8 cellular contexts compared by ENCODE assay signal in genomic region chr1:54298284-54299033, GRCh38.
DNase-seq lines count a peak whose midpoint lies in the region; ATAC-seq and TF ChIP-seq lines count a peak whose summit lies in the region.

No MANE protein-coding gene starts in this region.

- peaks cover 68% of the 10 kb centered on the region for H3K4me1 Mint-ChIP-seq in activated naive CD8-positive, alpha-beta T cell treated with anti-CD3 and anti-CD28 coated beads for 36 hours
- H3K4me1 Mint-ChIP-seq in stimulated activated naive CD8-positive, alpha-beta T cell treated with anti-CD3 and anti-CD28 coated beads, Interleukin-15, Interleukin-2, amounts not matched to agents 100 ng/mL and 50 ng/mL, for 24 hours (ENCODE audit: low read depth) = peaks cover 67% of the 10 kb centered on the region

- peaks cover 2% of the 10 kb centered on the region for H3K36me3 Mint-ChIP-seq in activated naive CD8-positive, alpha-beta T cell treated with anti-CD3 and anti-CD28 coated beads for 36 hours
- H3K36me3 Mint-ChIP-seq in stimulated activated naive CD8-positive, alpha-beta T cell treated with anti-CD3 and anti-CD28 coated beads, Interleukin-15, Interleukin-2, amounts not matched to agents 100 ng/mL and 50 ng/mL, for 24 hours (ENCODE audit: low read depth) = no peaks in the 10 kb centered on the region

- H3K79me2 ChIP-seq in hepatocyte = peaks cover 97% of the 10 kb centered on the region

- TF ChIP-seq CTCF in IMR-90 (conservative IDR thresholded peaks at IDR 0.05; ENCODE audit: low read depth, low read length) (no peak), hepatocyte (IDR thresholded peaks at IDR 0.05; ENCODE audit: poor library complexity) (no peak), lower leg skin (IDR thresholded peaks at IDR 0.05) (no peak)

- no peak overlapping the region for H4K91ac ChIP-seq in IMR-90 (ENCODE audit: insufficient read depth, low read depth, low read length)

- H4K8ac ChIP-seq in IMR-90 (ENCODE audit: low read depth in 2 of 2, low read length in 2 of 2) = 0 out of 4 replicates have a peak overlapping the region, but pooled peaks of 1 of the 2 experiments have one; percentile 36

- H3K56ac ChIP-seq in IMR-90 (ENCODE audit: extremely low read depth, insufficient read depth, low read length) = no peak overlapping the region

- peaks cover 42% of the 10 kb centered on the region for H4K20me1 ChIP-seq in IMR-90 (ENCODE audit: insufficient read depth, low read length)
- H4K20me1 ChIP-seq in hepatocyte (ENCODE audit: insufficient read depth, poor library complexity, severe bottlenecking) = peaks cover 86% of the 10 kb centered on the region

- H2BK20ac ChIP-seq in IMR-90 (ENCODE audit: low read depth, low read length) = no peak overlapping the region

- BruUV-seq in IMR-90 (replicated peaks; lab: Mats Ljungman, UMichigan) = no TSS peak

- H3K4ac ChIP-seq in IMR-90 (ENCODE audit: low read depth, low read length) = 0 out of 2 replicates have a peak overlapping the region, but pooled peaks have one; percentile 29

- H3K14ac ChIP-seq in IMR-90 (replicated peaks; ENCODE audit: low read depth, low read length) = no peak overlapping the region

- no peak overlapping the region for H2BK15ac ChIP-seq in IMR-90 (ENCODE audit: low read depth, low read length)

- H3K4me3 ChIP-seq in IMR-90 (ENCODE audit: insufficient read depth, low read depth, low read length) (no peak overlapping the region), hepatocyte (no peak overlapping the region), lower leg skin (ENCODE audit: low read depth, poor library complexity, severe bottlenecking) (no peak overlapping the region)

- H3K36me3 ChIP-seq in IMR-90 (ENCODE audit: control insufficient read depth, insufficient read depth, low read length) (no peaks in the 10 kb centered on the region), hepatocyte (replicated peaks; ENCODE audit: insufficient read depth, low read depth) (no peaks in the 10 kb centered on the region)

- H3K9me2 ChIP-seq in hepatocyte (replicated peaks; ENCODE audit: insufficient read depth) = no peaks in the 10 kb centered on the region

- no peak overlapping the region for H3K4me2 ChIP-seq in IMR-90 (ENCODE audit: low read depth, low read length)
- peak overlapping the region; percentile 68 for H3K4me2 ChIP-seq in hepatocyte

- no peak overlapping the region for H3K9ac ChIP-seq in IMR-90 (ENCODE audit: low read depth, low read length)

- H3K23ac ChIP-seq in IMR-90 (ENCODE audit: low read depth, low read length) = no peak overlapping the region

- POLR2A ChIA-PET in IMR-90 (lab: Charles Lee; ENCODE audit: unreplicated experiment) = no interaction called here

- H3K18ac ChIP-seq in IMR-90 (ENCODE audit: low read depth, low read length) = no peak overlapping the region

- dilution Hi-C loops in IMR-90 (cut with HindIII; ENCODE audit: low sequenced_read_pairs, unreplicated experiment) = no loop called here

- DNase-seq in IMR-90 (peak; percentile 51), hepatocyte (ENCODE audit: low spot score) (no peak), HPDE6-E6E7 (ENCODE audit: extremely low spot score) (no peak), NCI-H748 (lab: John Stamatoyannopoulos, UW; ENCODE audit: unreplicated experiment) (no peak), lower leg skin (ENCODE audit: low spot score in 2 of 2) (no peak)
- no peak for DNase-seq in activated naive CD8-positive, alpha-beta T cell treated with anti-CD3 and anti-CD28 coated beads for 36 hours

- H4K5ac ChIP-seq in IMR-90 (ENCODE audit: low read depth, low read length) = no peak overlapping the region

- no peak for TF ChIP-seq POLR2A in IMR-90 (IDR thresholded peaks at IDR 0.05; ENCODE audit: low read depth, low read length)
- no peak for TF ChIP-seq POLR2A in lower leg skin (IDR thresholded peaks at IDR 0.05)

- H3K4me1 ChIP-seq in IMR-90 (ENCODE audit: control insufficient read depth, insufficient read depth, low read length) (peaks cover 33% of the 10 kb centered on the region), hepatocyte (ENCODE audit: insufficient read depth) (peaks cover 44% of the 10 kb centered on the region)

- H2AK5ac ChIP-seq in IMR-90 (ENCODE audit: low read depth, low read length) = peak overlapping the region; percentile 51; the same call in 1 of the 2 replicates

- H3K79me1 ChIP-seq in IMR-90 (ENCODE audit: low read depth in 1 of 2, low read length in 2 of 2) = peaks cover 44 to 92% of the 10 kb centered on the region in 2 experiments

- H3K9me3 ChIP-seq in IMR-90 (ENCODE audit: control insufficient read depth, insufficient read depth, low read length) (no peaks in the 10 kb centered on the region), hepatocyte (ENCODE audit: low read depth) (no peaks in the 10 kb centered on the region)

- H2BK120ac ChIP-seq in IMR-90 (ENCODE audit: low read depth, low read length) = no peak overlapping the region

- intact Hi-C loops in IMR-90 (cut with micrococcal nuclease) (no loop called here), lower leg skin (cut with DNase I; ENCODE audit: low total_unique reads) (no loop called here)

- peak overlapping the region; percentile 30 for H3K4me3 Mint-ChIP-seq in activated naive CD8-positive, alpha-beta T cell treated with anti-CD3 and anti-CD28 coated beads for 36 hours
- no peak overlapping the region for H3K4me3 Mint-ChIP-seq in stimulated activated naive CD8-positive, alpha-beta T cell treated with anti-CD3 and anti-CD28 coated beads, Interleukin-15, Interleukin-2, amounts not matched to agents 100 ng/mL and 50 ng/mL, for 24 hours

- H3K27me3 Mint-ChIP-seq in activated naive CD8-positive, alpha-beta T cell treated with anti-CD3 and anti-CD28 coated beads for 36 hours = no peaks in the 10 kb centered on the region
- H3K27me3 Mint-ChIP-seq in stimulated activated naive CD8-positive, alpha-beta T cell treated with anti-CD3 and anti-CD28 coated beads, Interleukin-15, Interleukin-2, amounts not matched to agents 100 ng/mL and 50 ng/mL, for 24 hours = no peaks in the 10 kb centered on the region

- H2AFZ ChIP-seq in IMR-90 (replicated peaks; ENCODE audit: low read length, poor library complexity) (no peak overlapping the region), hepatocyte (no peak overlapping the region)

- in situ Hi-C loops in IMR-90 (cut with MboI; ENCODE audit: low sequenced_read_pairs) = no loop called here

- H3K9me3 Mint-ChIP-seq in activated naive CD8-positive, alpha-beta T cell treated with anti-CD3 and anti-CD28 coated beads for 36 hours = no peaks in the 10 kb centered on the region
- no peaks in the 10 kb centered on the region for H3K9me3 Mint-ChIP-seq in stimulated activated naive CD8-positive, alpha-beta T cell treated with anti-CD3 and anti-CD28 coated beads, Interleukin-15, Interleukin-2, amounts not matched to agents 100 ng/mL and 50 ng/mL, for 24 hours

- H3K27me3 ChIP-seq in IMR-90 (ENCODE audit: control insufficient read depth, insufficient read depth, low read length) = no peaks in the 10 kb centered on the region
- no peaks in the 10 kb centered on the region for H3K27me3 ChIP-seq in hepatocyte

- 21% methylated on average over 3 of the region's 20 CpGs; no CpG with 5 or more reads in 1 of the 2 experiments for WGBS in IMR-90 (ENCODE audit: extremely low coverage in 2 of 2, insufficient read length in 1 of 2), 2 experiments
- 42% methylated on average over 20 of the region's 20 CpGs for whole genome bisulfite sequencing in hepatocyte (ENCODE audit: low lambda C conversion rate, missing lambda C conversion rate)
- 61 to 62% methylated on average over 18 to 20 of the region's 20 CpGs for WGBS in lower leg skin, 2 donors

- H2BK5ac ChIP-seq in IMR-90 (ENCODE audit: low read depth, low read length, poor library complexity, severe bottlenecking) = no peak overlapping the region

- H2AK9ac ChIP-seq in IMR-90 (replicated peaks; ENCODE audit: low read depth, low read length, poor library complexity) = peak overlapping the region; percentile 57

- CTCF ChIA-PET in IMR-90 (lab: Yijun Ruan, JAX) = no interaction called here

- ATAC-seq in IMR-90 (ENCODE audit: low read depth) (no peak), HG03135 (IDR thresholded peaks at IDR 0.05; ENCODE audit: unreplicated experiment) (no peak)

- peaks cover 38% of the 10 kb centered on the region for H3K9me1 ChIP-seq in IMR-90 (ENCODE audit: insufficient read depth, low read length)

- H3K27ac Mint-ChIP-seq in activated naive CD8-positive, alpha-beta T cell treated with anti-CD3 and anti-CD28 coated beads for 36 hours = peak overlapping the region; percentile 61
- H3K27ac Mint-ChIP-seq in stimulated activated naive CD8-positive, alpha-beta T cell treated with anti-CD3 and anti-CD28 coated beads, Interleukin-15, Interleukin-2, amounts not matched to agents 100 ng/mL and 50 ng/mL, for 24 hours = peak overlapping the region; percentile 21

- H3K27ac ChIP-seq in IMR-90 (ENCODE audit: insufficient read depth, low read length) = no peak overlapping the region
- H3K27ac ChIP-seq in hepatocyte = peak overlapping the region; percentile 76

- TF ChIP-seq RAD21 in IMR-90 (IDR thresholded peaks at IDR 0.05; ENCODE audit: low read length) = no peak

TF ChIP-seq in IMR-90, 13 proteins besides CTCF, POLR2A, EP300 and RAD21:
- TF ChIP-seq NFE2L2 (IDR thresholded peaks at IDR 0.05; ENCODE audit: low read depth, low read length) (no peak), USF2 (IDR thresholded peaks at IDR 0.05; ENCODE audit: low read depth, low read length) (no peak), CHD1 (IDR thresholded peaks at IDR 0.05; ENCODE audit: low read depth, low read length) (no peak)
